Comparison of ENCODE assay signal across 8 cellular contexts in genomic region chr17:7887482-7888183, GRCh38. TPM values are rescaled to one million over a fixed set of nuclear protein-coding genes. Genes with fewer than 3 reads are reported as not detected.
A peak's percentile ranks its signal among the peaks of the same experiment; 100 is the strongest.
DNase-seq lines count a peak whose midpoint lies in the region; ATAC-seq and TF ChIP-seq lines count a peak whose summit lies in the region.

No MANE protein-coding gene starts in this region.

- peaks cover 29% of the 10 kb centered on the region for H3F3A ChIP-seq in SK-N-SH (replicated peaks; ENCODE audit: insufficient read depth)

- no peaks in the 10 kb centered on the region for H3K4me1 Mint-ChIP-seq in activated naive CD8-positive, alpha-beta T cell treated with anti-CD3 and anti-CD28 coated beads for 36 hours

- H4K20me1 ChIP-seq in SK-N-SH (ENCODE audit: insufficient read depth): peaks cover 3% of the 10 kb centered on the region; the same call in 1 of the 2 replicates

- TF ChIP-seq CTCF in SK-N-SH (IDR thresholded peaks at IDR 0.05) (no peak), ovary (IDR thresholded peaks at IDR 0.05) (no peak)

- no peaks in the 10 kb centered on the region for H3K27me3 Mint-ChIP-seq in activated naive CD8-positive, alpha-beta T cell treated with anti-CD3 and anti-CD28 coated beads for 36 hours

- H3K4me1 ChIP-seq in SK-N-SH (ENCODE audit: control insufficient read depth in 1 of 2, insufficient read depth in 2 of 2, low read depth in 1 of 2, low read length in 1 of 2) (peaks cover 36 to 47% of the 10 kb centered on the region in 2 experiments), ovary (ENCODE audit: insufficient read depth) (peaks cover 18% of the 10 kb centered on the region), thymus (ENCODE audit: control insufficient read depth, insufficient read depth, low read length) (peaks cover 21% of the 10 kb centered on the region)

- peak overlapping the region; percentile 77 for H3K9ac ChIP-seq in SK-N-SH

- no peak overlapping the region for H3K4me3 Mint-ChIP-seq in activated naive CD8-positive, alpha-beta T cell treated with anti-CD3 and anti-CD28 coated beads for 36 hours

- no peak overlapping the region for H3K27ac Mint-ChIP-seq in activated naive CD8-positive, alpha-beta T cell treated with anti-CD3 and anti-CD28 coated beads for 36 hours

- H3K36me3 ChIP-seq in SK-N-SH (replicated peaks in 1 of 2; ENCODE audit: control insufficient read depth in 1 of 2, insufficient read depth in 2 of 2, low read length in 1 of 2): peaks cover 15 to 26% of the 10 kb centered on the region in 2 experiments
- no peaks in the 10 kb centered on the region for H3K36me3 ChIP-seq in ovary
- peaks cover 22% of the 10 kb centered on the region for H3K36me3 ChIP-seq in thymus (ENCODE audit: control insufficient read depth, insufficient read depth)

- intact Hi-C loops in Right ventricle myocardium inferior (cut with DNase I): loop anchor here (2.0 kb wide), 2 partner anchors 27 to 29 kb away; partner anchors contain the start of gene CYB5D1
- intact Hi-C loops in ovary (cut with DNase I): no loop called here

- H3K9me2 ChIP-seq in SK-N-SH: no peaks in the 10 kb centered on the region

- H3K36me3 Mint-ChIP-seq in activated naive CD8-positive, alpha-beta T cell treated with anti-CD3 and anti-CD28 coated beads for 36 hours: peaks cover 16% of the 10 kb centered on the region

- no peak for TF ChIP-seq RAD21 in SK-N-SH (IDR thresholded peaks at IDR 0.05; ENCODE audit: low read length)

- H3K9me3 Mint-ChIP-seq in activated naive CD8-positive, alpha-beta T cell treated with anti-CD3 and anti-CD28 coated beads for 36 hours: no peaks in the 10 kb centered on the region

- under 1% methylated on average over 22 of the region's 35 CpGs for WGBS in SK-N-SH (ENCODE audit: low lambda C conversion rate)
- 0 to 1% (median 1%) methylated on average over 35 of the region's 35 CpGs for WGBS in ovary, 3 donors
- WGBS in thymus: under 1% methylated on average over 35 of the region's 35 CpGs

- CTCF ChIA-PET in SK-N-SH (lab: Yijun Ruan, JAX): interaction anchor here (4.0 kb wide), 1 partner anchor 18 kb away, joined by 18 read pairs; no protein-coding TSS in a partner anchor

- peak; percentile 53 for ATAC-seq in GM21723 (IDR thresholded peaks at IDR 0.05; ENCODE audit: unreplicated experiment)
- peak; percentile 88 for ATAC-seq in Right ventricle myocardium inferior

- peak overlapping the region; percentile 76 to 78 for H3K4me3 ChIP-seq in SK-N-SH (ENCODE audit: low read depth in 2 of 2, low read length in 1 of 2)
- H3K4me3 ChIP-seq in ovary: peak overlapping the region; percentile 75
- H3K4me3 ChIP-seq in thymus (ENCODE audit: low read length): peak overlapping the region; percentile 82

- H3K79me2 ChIP-seq in SK-N-SH (ENCODE audit: insufficient read depth): peaks cover 44% of the 10 kb centered on the region

- H2AFZ ChIP-seq in SK-N-SH (ENCODE audit: low read depth): peak overlapping the region; percentile 80; the same call in 1 of the 2 replicates

- DNase-seq in CD1c-positive myeloid dendritic cell (ENCODE audit: extremely low spot score) (peak; percentile 82), NCI-H1048 (lab: John Stamatoyannopoulos, UW) (peak; percentile 85), SK-N-SH (peak; percentile 93), Right ventricle myocardium inferior (ENCODE audit: missing footprints) (peak; percentile 94), ovary (peak; percentile 89 to 93 (median 92))
- DNase-seq in activated naive CD8-positive, alpha-beta T cell treated with anti-CD3 and anti-CD28 coated beads for 36 hours: peak; percentile 86

- POLR2A ChIA-PET in SK-N-SH (lab: Yijun Ruan, JAX): no interaction called here

- H3K27me3 ChIP-seq in SK-N-SH (ENCODE audit: insufficient read depth): no peaks in the 10 kb centered on the region
- no peaks in the 10 kb centered on the region for H3K27me3 ChIP-seq in ovary
- H3K27me3 ChIP-seq in thymus (ENCODE audit: control insufficient read depth, insufficient read depth): no peaks in the 10 kb centered on the region

- no peak for TF ChIP-seq POLR2A in ovary (IDR thresholded peaks at IDR 0.05)

- peak overlapping the region; percentile 96 to 100 for H3K27ac ChIP-seq in SK-N-SH (ENCODE audit: low read depth in 2 of 2, low read length in 1 of 2)
- peak overlapping the region; percentile 95 to 98 for H3K27ac ChIP-seq in ovary
- H3K27ac ChIP-seq in thymus (ENCODE audit: low read depth): peak overlapping the region; percentile 95

- peak overlapping the region; percentile 99 for H3K4me2 ChIP-seq in SK-N-SH

- H3K9me3 ChIP-seq in SK-N-SH: no peaks in the 10 kb centered on the region
- H3K9me3 ChIP-seq in ovary: no peaks in the 10 kb centered on the region
- no peaks in the 10 kb centered on the region for H3K9me3 ChIP-seq in thymus (ENCODE audit: control insufficient read depth)

- TF ChIP-seq EP300 in SK-N-SH (IDR thresholded peaks at IDR 0.05; ENCODE audit: borderline replicate concordance in 1 of 2, low read depth in 1 of 2, low read length in 1 of 2) (peak in 1 of 2 experiments; percentile 90; a peak in 3 of 4 replicates), ovary (IDR thresholded peaks at IDR 0.05) (no peak)

TF ChIP-seq in SK-N-SH, 30 proteins besides CTCF, POLR2A, EP300 and RAD21 (continues in another document):
- TF ChIP-seq USF2 (IDR thresholded peaks at IDR 0.05; ENCODE audit: borderline replicate concordance, low read depth, low read length): no peak
- TF ChIP-seq SMC3 (IDR thresholded peaks at IDR 0.05; ENCODE audit: low read depth, low read length): no peak
- peak; percentile 76; the same call in 1 of the 2 replicates for TF ChIP-seq SIN3A (IDR thresholded peaks at IDR 0.05; ENCODE audit: borderline replicate concordance, low read depth, low read length)
- no peak for TF ChIP-seq FOXJ3 (CRISPR knock-in tag; IDR thresholded peaks at IDR 0.05)
- TF ChIP-seq TCF12 (IDR thresholded peaks at IDR 0.05): peak; percentile 39; the same call in 1 of the 2 replicates
- TF ChIP-seq NRF1 (IDR thresholded peaks at IDR 0.05; ENCODE audit: low read depth, low read length): peak; percentile 90

RNA-seq across cellular contexts. Expression of gene CHD3, which starts 1.0 kb away (rescaled TPM):
- 55.2 and 56.2 TPM in 2 replicates for polyA plus RNA-seq in SK-N-SH (2012; rRNA removed)
- 26.4 and 34.7 TPM in 2 replicates for polyA plus RNA-seq in SK-N-SH (2012; cell fraction: cytosol; rRNA removed)
- 200 and 219 TPM in 2 replicates for polyA plus RNA-seq in SK-N-SH (2012; cell fraction: nucleus; rRNA removed)
- 100 to 1,000 TPM; 123 to 129 TPM for total RNA-seq in activated naive CD8-positive, alpha-beta T cell treated with anti-CD3 and anti-CD28 coated beads for 36 hours
- total RNA-seq in Right ventricle myocardium inferior: 18.0 TPM
- total RNA-seq in ovary: 100 to 1,000 TPM in 4 of 7 donors, 10 to 100 TPM in 3; 65.7 to 145 (median 114) TPM
- 100 to 1,000 TPM in 1 of 2 donors, 10 to 100 TPM in 1; 87.2 to 100 TPM for polyA plus RNA-seq in ovary
- polyA plus RNA-seq in thymus: 119 TPM

RNA-seq across cellular contexts. Expression of gene RNF227, which starts 28.5 kb away (rescaled TPM):
- 7.4 and 9.0 TPM in 2 replicates for polyA plus RNA-seq in SK-N-SH (2012; rRNA removed)
- 6.0 and 10.3 TPM in 2 replicates for polyA plus RNA-seq in SK-N-SH (2012; cell fraction: cytosol; rRNA removed)
- 10.3 and 20.5 TPM in 2 replicates for polyA plus RNA-seq in SK-N-SH (2012; cell fraction: nucleus; rRNA removed)
- total RNA-seq in activated naive CD8-positive, alpha-beta T cell treated with anti-CD3 and anti-CD28 coated beads for 36 hours: 1 to 10 TPM; 4.0 to 4.1 TPM
- 0.70 TPM for total RNA-seq in Right ventricle myocardium inferior
- 10 to 100 TPM in 1 of 7 donors, 1 to 10 TPM in 6; 2.7 to 16.5 (median 5.2) TPM for total RNA-seq in ovary
- polyA plus RNA-seq in ovary: 1 to 10 TPM; 4.3 to 8.6 TPM
- polyA plus RNA-seq in thymus: 5.8 TPM

RNA-seq across cellular contexts. Expression of gene CYB5D1, which starts 29.8 kb away (rescaled TPM):
- polyA plus RNA-seq in SK-N-SH (2012; rRNA removed): 8.8 and 9.8 TPM in 2 replicates
- polyA plus RNA-seq in SK-N-SH (2012; cell fraction: cytosol; rRNA removed): 8.5 and 9.4 TPM in 2 replicates
- polyA plus RNA-seq in SK-N-SH (2012; cell fraction: nucleus; rRNA removed): 11.6 and 16.8 TPM in 2 replicates
- total RNA-seq in activated naive CD8-positive, alpha-beta T cell treated with anti-CD3 and anti-CD28 coated beads for 36 hours: 10 to 100 TPM; 18.6 to 20.1 TPM
- 21.7 TPM for total RNA-seq in Right ventricle myocardium inferior
- 10 to 100 TPM in 6 of 7 donors, 1 to 10 TPM in 1; 7.0 to 18.8 (median 16.1) TPM for total RNA-seq in ovary
- 10 to 100 TPM; 10.8 to 22.2 TPM for polyA plus RNA-seq in ovary
- 6.0 TPM for polyA plus RNA-seq in thymus

RNA-seq across cellular contexts. Expression of gene NAA38, which starts 30.3 kb away (rescaled TPM):
- polyA plus RNA-seq in SK-N-SH (2012; rRNA removed): 133 and 202 TPM in 2 replicates
- 105 and 121 TPM in 2 replicates for polyA plus RNA-seq in SK-N-SH (2012; cell fraction: cytosol; rRNA removed)
- polyA plus RNA-seq in SK-N-SH (2012; cell fraction: nucleus; rRNA removed): 74.0 and 122 TPM in 2 replicates
- total RNA-seq in activated naive CD8-positive, alpha-beta T cell treated with anti-CD3 and anti-CD28 coated beads for 36 hours: 10 to 100 TPM; 65.2 to 66.6 TPM
- 105 TPM for total RNA-seq in Right ventricle myocardium inferior
- total RNA-seq in ovary: 10 to 100 TPM; 46.4 to 82.8 (median 54.6) TPM
- polyA plus RNA-seq in ovary: 10 to 100 TPM in 1 of 2 donors, 1 to 10 TPM in 1; 4.6 to 59.1 TPM
- polyA plus RNA-seq in thymus: 85.3 TPM

RNA-seq across cellular contexts. Expression of gene TMEM88, which starts 32.8 kb away (rescaled TPM):
- 0.83 and 1.2 TPM in 2 replicates for polyA plus RNA-seq in SK-N-SH (2012; rRNA removed)
- polyA plus RNA-seq in SK-N-SH (2012; cell fraction: cytosol; rRNA removed): 0.18 and 0.53 TPM in 2 replicates
- 10.9 and 14.0 TPM in 2 replicates for polyA plus RNA-seq in SK-N-SH (2012; cell fraction: nucleus; rRNA removed)
- total RNA-seq in activated naive CD8-positive, alpha-beta T cell treated with anti-CD3 and anti-CD28 coated beads for 36 hours: 1 to 10 TPM; 4.2 to 4.8 TPM
- 35.4 TPM for total RNA-seq in Right ventricle myocardium inferior
- total RNA-seq in ovary: 10 to 100 TPM in 3 of 7 donors, 1 to 10 TPM in 4; 2.1 to 11.9 (median 8.2) TPM
- polyA plus RNA-seq in ovary: 10 to 100 TPM in 1 of 2 donors, 1 to 10 TPM in 1; 5.5 to 17.8 TPM
- 29.1 TPM for polyA plus RNA-seq in thymus

Comparison
In these comparisons a context has a peak if more than half of its experiments do, and no peak if none do; other contexts are left out.
1. Peak in every context shown above with its lines: DNase-seq, ATAC-seq, H3K4me3 ChIP-seq and H3K27ac ChIP-seq.